Comparison of ENCODE assay signal across 13 cellular contexts in genomic region chr3:47006145-47006651, GRCh38.
"Had no signal": no experiment of that assay in that cellular context is flagged by ENCODE, and none has a peak within 500 bp of the region (broad histone marks: within the 10 kb centered on the region; RNA-seq: fewer than 3 reads in every experiment).

No MANE protein-coding gene starts in this region.

- H3K27ac ChIP-seq: esophagus squamous epithelium, ovary, sigmoid colon, WERI-Rb-1 had no signal

- H3K36me3 ChIP-seq: ovary had no signal

- H3K9me3 Mint-ChIP-seq: activated naive CD4-positive, alpha-beta T cell treated with anti-CD3 and anti-CD28 coated beads, Interleukin-2, amount 50 U/mL, for 24 hours; activated T-helper 2 cell treated with anti-CD3 and anti-CD28 coated beads, Interferon-gamma antibody, Interleukin-2, Interleukin-4, amounts not matched to agents 10 μg/mL and 5 μg/mL and 100 μg/mL, durations not matched to agents 14 hours and 24 hours and 36 hours; memory B cell; nephron progenitor cell; stimulated activated naive CD8-positive, alpha-beta T cell treated with anti-CD3 and anti-CD28 coated beads, Interleukin-15, Interleukin-2, amounts not matched to agents 100 ng/mL and 50 ng/mL, for 24 hours had no signal

- H3K9me3 ChIP-seq: esophagus squamous epithelium, ovary, sigmoid colon had no signal

- H3K27me3 Mint-ChIP-seq: activated naive CD4-positive, alpha-beta T cell treated with anti-CD3 and anti-CD28 coated beads, Interleukin-2, amount 50 U/mL, for 24 hours; memory B cell; stimulated activated naive CD8-positive, alpha-beta T cell treated with anti-CD3 and anti-CD28 coated beads, Interleukin-15, Interleukin-2, amounts not matched to agents 100 ng/mL and 50 ng/mL, for 24 hours had no signal

- H3K4me3 ChIP-seq: esophagus squamous epithelium, ovary, sigmoid colon had no signal

- DNase-seq: activated CD4-positive, alpha-beta T cell treated with anti-CD3 and anti-CD28 coated beads for 4 hours; esophagus squamous epithelium; foreskin fibroblast; glutamatergic neuron; nephron progenitor cell; stimulated activated CD8-positive, alpha-beta memory T cell treated with anti-CD3 and anti-CD28 coated beads, Interleukin-4, amount 100 ng/mL, for 48 hours; WERI-Rb-1 had no signal

- H3K27me3 ChIP-seq: esophagus squamous epithelium, ovary, sigmoid colon had no signal

- H3K27ac Mint-ChIP-seq: activated naive CD4-positive, alpha-beta T cell treated with anti-CD3 and anti-CD28 coated beads, Interleukin-2, amount 50 U/mL, for 24 hours; activated T-helper 2 cell treated with anti-CD3 and anti-CD28 coated beads, Interferon-gamma antibody, Interleukin-2, Interleukin-4, amounts not matched to agents 10 μg/mL and 5 μg/mL and 100 μg/mL, durations not matched to agents 14 hours and 24 hours and 36 hours; memory B cell; nephron progenitor cell; stimulated activated naive CD8-positive, alpha-beta T cell treated with anti-CD3 and anti-CD28 coated beads, Interleukin-15, Interleukin-2, amounts not matched to agents 100 ng/mL and 50 ng/mL, for 24 hours had no signal

- H3K4me3 Mint-ChIP-seq: activated naive CD4-positive, alpha-beta T cell treated with anti-CD3 and anti-CD28 coated beads, Interleukin-2, amount 50 U/mL, for 24 hours; memory B cell; nephron progenitor cell; stimulated activated naive CD8-positive, alpha-beta T cell treated with anti-CD3 and anti-CD28 coated beads, Interleukin-15, Interleukin-2, amounts not matched to agents 100 ng/mL and 50 ng/mL, for 24 hours had no signal
